ENCODE assay signal across 30 cellular contexts in genomic region chr1:206068314-206068713, GRCh38. TPM values are rescaled to one million over a fixed set of nuclear protein-coding genes. Genes with fewer than 3 reads are reported as not detected.
DNase-seq lines count a peak whose midpoint lies in the region; TF ChIP-seq lines count a peak whose summit lies in the region.
"Had no signal": no experiment of that assay in that cellular context is flagged by ENCODE, and none has a peak within 500 bp of the region (broad histone marks: within the 10 kb centered on the region; RNA-seq: fewer than 3 reads in every experiment).

No MANE protein-coding gene starts in this region.

- H3K27me3 ChIP-seq in OCI-LY3 (ENCODE audit: low read depth, low read length), result no peaks in the 10 kb centered on the region
- no peaks in the 10 kb centered on the region for H3K27me3 ChIP-seq in thyroid gland
- H3K27me3 ChIP-seq: adrenal gland, body of pancreas, left lung, sigmoid colon had no signal

- no peak overlapping the region for H3K4me3 ChIP-seq in OCI-LY3 (ENCODE audit: low read length)
- H3K4me3 ChIP-seq in thyroid gland (replicated peaks in 1 of 3), result no peak overlapping the region
- H3K4me3 ChIP-seq: adrenal gland, body of pancreas, HAP-1, left lung, prostate gland, sigmoid colon, thoracic aorta had no signal

- TF ChIP-seq CTCF in OCI-LY3 (IDR thresholded peaks at IDR 0.05; ENCODE audit: low read depth, low read length) (no peak), thyroid gland (IDR thresholded peaks at IDR 0.05) (no peak)

- H3K27ac Mint-ChIP-seq in dendritic cell treated with granulocyte-macrophage colony-stimulating factor and Interleukin-4, amounts not matched to agents 40 ng/mL and 50 ng/mL, for 4 days, result peak overlapping the region; percentile 61
- H3K27ac Mint-ChIP-seq: activated T-cell treated with anti-CD3 and anti-CD28 coated beads, Interleukin-2, amount 50 U/mL, for 72 hours; naive thymus-derived CD4-positive, alpha-beta T cell; T-cell had no signal

- peaks cover 31% of the 10 kb centered on the region for H4K20me1 ChIP-seq in OCI-LY3 (ENCODE audit: insufficient read depth, low read length)

- no peaks in the 10 kb centered on the region for H3K9me3 ChIP-seq in OCI-LY3 (ENCODE audit: insufficient read depth, low read length)
- H3K9me3 ChIP-seq in thyroid gland, result no peaks in the 10 kb centered on the region
- H3K9me3 ChIP-seq: adrenal gland, body of pancreas, HAP-1, left lung, prostate gland, sigmoid colon, thoracic aorta had no signal

- peak overlapping the region; percentile 80 for H3K9ac ChIP-seq in OCI-LY3 (ENCODE audit: low read length)

- 72 to 88% methylated on average over 1 of the region's 1 CpG for WGBS in thyroid gland, 2 donors

- no peaks in the 10 kb centered on the region for H3K36me3 Mint-ChIP-seq in dendritic cell treated with granulocyte-macrophage colony-stimulating factor and Interleukin-4, amounts not matched to agents 40 ng/mL and 50 ng/mL, for 4 days (ENCODE audit: low read depth)
- H3K36me3 Mint-ChIP-seq: CD4-positive, CD25-positive, alpha-beta regulatory T cell; naive thymus-derived CD4-positive, alpha-beta T cell; T-cell had no signal

- peaks cover 66% of the 10 kb centered on the region for H3K4me1 ChIP-seq in OCI-LY3 (ENCODE audit: low read length)
- H3K4me1 ChIP-seq in thyroid gland, result peaks cover 0 to 10% of the 10 kb centered on the region in 2 donors
- H3K4me1 ChIP-seq: adrenal gland, HAP-1, prostate gland had no signal

- H3K79me2 ChIP-seq in OCI-LY3 (ENCODE audit: low read length), result peaks cover 55% of the 10 kb centered on the region

- intact Hi-C loops in dendritic cell treated with granulocyte-macrophage colony-stimulating factor and Interleukin-4, amounts not matched to agents 40 ng/mL and 50 ng/mL, for 4 days (cut with micrococcal nuclease), result no loop called here
- intact Hi-C loops in thyroid gland (cut with DNase I), result no loop called here

- H3K36me3 ChIP-seq in OCI-LY3 (replicated peaks; ENCODE audit: low read depth, low read length) (peaks cover 48% of the 10 kb centered on the region), thyroid gland (no peaks in the 10 kb centered on the region)
- H3K36me3 ChIP-seq: adrenal gland, HAP-1, left lung, prostate gland, sigmoid colon, thoracic aorta had no signal

- H3K9me3 Mint-ChIP-seq in dendritic cell treated with granulocyte-macrophage colony-stimulating factor and Interleukin-4, amounts not matched to agents 40 ng/mL and 50 ng/mL, for 4 days, result no peaks in the 10 kb centered on the region
- H3K9me3 Mint-ChIP-seq: activated T-cell treated with anti-CD3 and anti-CD28 coated beads, Interleukin-2, amount 50 U/mL, for 72 hours; naive thymus-derived CD4-positive, alpha-beta T cell; T-cell had no signal

- DNase-seq in SKM-1 treated with dmso at 0.1 percent for 144 hours (lab: John Stamatoyannopoulos, UW; ENCODE audit: unreplicated experiment) (peak; percentile 28), SKM-1 (lab: John Stamatoyannopoulos, UW; ENCODE audit: unreplicated experiment) (no peak), thyroid gland (no peak), NCI-H1092 (lab: John Stamatoyannopoulos, UW) (no peak)
- DNase-seq in activated CD8-positive, alpha-beta memory T cell treated with anti-CD3 and anti-CD28 coated beads, Interleukin-2, amount 50 U/mL, for 4 hours, result no peak
- DNase-seq in activated T-cell treated with anti-CD3 and anti-CD28 coated beads, Interleukin-2, amount 50 U/mL, for 1 hour, result no peak
- DNase-seq: activated CD4-positive, alpha-beta T cell treated with anti-CD3 and anti-CD28 coated beads for 1 hour; activated CD8-positive, alpha-beta memory T cell treated with anti-CD3 and anti-CD28 coated beads for 24 hours; activated naive CD4-positive, alpha-beta T cell treated with Interleukin-2 at 50 U/mL for 16 hours; activated T-cell treated with anti-CD3 and anti-CD28 coated beads, Interleukin-2, amount 50 U/mL, for 72 hours; adrenal gland; body of pancreas; naive thymus-derived CD4-positive, alpha-beta T cell; NCI-H1694; SHP77 treated with DMSO at 0.1 percent for 48 hours; sigmoid colon; stimulated activated CD4-positive, alpha-beta T cell treated with anti-CD3 and anti-CD28 coated beads, Interleukin-4, amount 100 ng/mL, for 24 hours; stimulated activated naive CD4-positive, alpha-beta T cell; T-cell had no signal

- H2AFZ ChIP-seq in OCI-LY3 (ENCODE audit: low read depth, low read length), result no peak overlapping the region

- H3K4me1 Mint-ChIP-seq in dendritic cell treated with granulocyte-macrophage colony-stimulating factor and Interleukin-4, amounts not matched to agents 40 ng/mL and 50 ng/mL, for 4 days (ENCODE audit: low read depth), result peaks cover 28% of the 10 kb centered on the region

- H3K27me3 Mint-ChIP-seq in dendritic cell treated with granulocyte-macrophage colony-stimulating factor and Interleukin-4, amounts not matched to agents 40 ng/mL and 50 ng/mL, for 4 days, result peaks cover 11% of the 10 kb centered on the region
- H3K27me3 Mint-ChIP-seq: CD4-positive, CD25-positive, alpha-beta regulatory T cell had no signal

- TF ChIP-seq POLR2A in thyroid gland (IDR thresholded peaks at IDR 0.05), result no peak

- H3K27ac ChIP-seq in OCI-LY3 (ENCODE audit: low read length) (peak overlapping the region; percentile 98), thyroid gland (peak overlapping the region; percentile 4 to 19 (median 18))
- H3K27ac ChIP-seq: adrenal gland, prostate gland, sigmoid colon, thoracic aorta had no signal

- peak overlapping the region; percentile 64 for H3K4me2 ChIP-seq in OCI-LY3 (ENCODE audit: low read length)

- no peak overlapping the region for H3K4me3 Mint-ChIP-seq in dendritic cell treated with granulocyte-macrophage colony-stimulating factor and Interleukin-4, amounts not matched to agents 40 ng/mL and 50 ng/mL, for 4 days
- H3K4me3 Mint-ChIP-seq: activated T-cell treated with anti-CD3 and anti-CD28 coated beads, Interleukin-2, amount 50 U/mL, for 72 hours; CD4-positive, CD25-positive, alpha-beta regulatory T cell; naive thymus-derived CD4-positive, alpha-beta T cell; T-cell had no signal

RNA-seq across cellular contexts. Expression of gene RHEX, which starts 15.3 kb away (rescaled TPM):
- 1 to 10 TPM; 1.2 to 1.7 (median 1.6) TPM for total RNA-seq in thyroid gland
- total RNA-seq: A172; activated T-cell treated with anti-CD3 and anti-CD28 coated beads, Interleukin-2, amount 50 U/mL, for 72 hours; adrenal gland; CD4-positive, CD25-positive, alpha-beta regulatory T cell; cerebellum; glomerular endothelial cell; NCI-H460 had no signal

RNA-seq across cellular contexts. Expression of gene CTSE, which starts 44.6 kb away (rescaled TPM):
- total RNA-seq in thyroid gland, result 10 to 100 TPM in 3 of 4 donors, 1 to 10 TPM in 1; 3.6 to 38.2 (median 19.0) TPM
- total RNA-seq: A172; activated T-cell treated with anti-CD3 and anti-CD28 coated beads, Interleukin-2, amount 50 U/mL, for 72 hours; adrenal gland; CD4-positive, CD25-positive, alpha-beta regulatory T cell; cerebellum; glomerular endothelial cell; naive thymus-derived CD4-positive, alpha-beta T cell; NCI-H460; prostate gland; sigmoid colon had no signal

RNA-seq across cellular contexts. Expression of gene AVPR1B, which starts 48.9 kb away (rescaled TPM):
- total RNA-seq in thyroid gland, result under 1 TPM in 3 of 4 donors, not detected in 1; 0.11 to 0.68 (median 0.38) TPM
- total RNA-seq: A172; activated T-cell treated with anti-CD3 and anti-CD28 coated beads, Interleukin-2, amount 50 U/mL, for 72 hours; adrenal gland; CD4-positive, CD25-positive, alpha-beta regulatory T cell; cerebellum; glomerular endothelial cell; left lung; NCI-H460; prostate gland; thoracic aorta had no signal
